In genomic region chr11:121687961-121688566, GRCh38 we compare ENCODE assay signal across 10 cellular contexts.
A peak's percentile ranks its signal among the peaks of the same experiment; 100 is the strongest.
DNase-seq lines count a peak whose midpoint lies in the region; ATAC-seq, FAIRE-seq and TF ChIP-seq lines count a peak whose summit lies in the region.
"Had no signal": no experiment of that assay in that cellular context is flagged by ENCODE, and none has a peak within 500 bp of the region (broad histone marks: within the 10 kb centered on the region; RNA-seq: fewer than 3 reads in every experiment).

No MANE protein-coding gene starts in this region.

- DNase-seq in right cardiac atrium (peak in 1 of 3 donors; percentile 56), cardiac septum (ENCODE audit: low spot score) (no peak), SK-N-SH (no peak), iPS-NIHi7 (ENCODE audit: extremely low spot score) (peak; percentile 50), urothelium cell line (ENCODE audit: low spot score) (peak; percentile 21), foreskin keratinocyte (no peak)
- no peak for DNase-seq in stimulated activated CD4-positive, alpha-beta T cell treated with anti-CD3 and anti-CD28 coated beads, Interleukin-4, amount 100 ng/mL, for 1 hour
- DNase-seq: activated T-cell treated with anti-CD3 and anti-CD28 coated beads, Interleukin-2, amount 50 U/mL, for 24 hours; dermis blood vessel endothelial cell had no signal

- no peaks in the 10 kb centered on the region for H3F3A ChIP-seq in SK-N-SH (replicated peaks; ENCODE audit: insufficient read depth)

- H3K27me3 ChIP-seq in right cardiac atrium (ENCODE audit: control insufficient read depth, insufficient read depth) = no peaks in the 10 kb centered on the region
- no peaks in the 10 kb centered on the region for H3K27me3 ChIP-seq in SK-N-SH (ENCODE audit: insufficient read depth)
- no peaks in the 10 kb centered on the region for H3K27me3 ChIP-seq in foreskin keratinocyte

- CTCF ChIA-PET in SK-N-SH (lab: Yijun Ruan, JAX) = interaction anchor here (1.0 to 1.5 kb wide), 2 partner anchors 14 to 34 kb away, joined by 3 read pairs; no protein-coding TSS in a partner anchor

- no peaks in the 10 kb centered on the region for H3K9me2 ChIP-seq in SK-N-SH

- H3K79me2 ChIP-seq in SK-N-SH (ENCODE audit: insufficient read depth) = no peaks in the 10 kb centered on the region

- no peak for FAIRE-seq in urothelium cell line (lab: Jason Lieb, UNC)

- H3K27ac ChIP-seq in right cardiac atrium (ENCODE audit: low read length) (no peak overlapping the region), SK-N-SH (ENCODE audit: low read depth in 2 of 2, low read length in 1 of 2) (peak overlapping the region in 1 of 2 experiments; percentile 80; a peak in 3 of 4 replicates), foreskin keratinocyte (no peak overlapping the region)

- no peak overlapping the region for H3K4me3 ChIP-seq in right cardiac atrium (ENCODE audit: low read length)
- no peak overlapping the region for H3K4me3 ChIP-seq in SK-N-SH (ENCODE audit: low read depth in 2 of 2, low read length in 1 of 2)

- no peak for TF ChIP-seq CTCF in SK-N-SH (IDR thresholded peaks at IDR 0.05)
- TF ChIP-seq CTCF in foreskin keratinocyte (conservative IDR thresholded peaks at IDR 0.05) = no peak

- no peaks in the 10 kb centered on the region for H3K9me3 ChIP-seq in right cardiac atrium (ENCODE audit: control insufficient read depth, low read length)
- no peaks in the 10 kb centered on the region for H3K9me3 ChIP-seq in SK-N-SH

- no peak for TF ChIP-seq RAD21 in SK-N-SH (IDR thresholded peaks at IDR 0.05; ENCODE audit: low read length)

- no peak overlapping the region for H3K4me2 ChIP-seq in SK-N-SH

- no peak for TF ChIP-seq EP300 in SK-N-SH (IDR thresholded peaks at IDR 0.05; ENCODE audit: borderline replicate concordance in 1 of 2, low read depth in 1 of 2, low read length in 1 of 2)

- no peak overlapping the region for H3K9ac ChIP-seq in SK-N-SH

- POLR2A ChIA-PET in SK-N-SH (lab: Yijun Ruan, JAX) = interaction anchor here (0.6 kb wide), 1 partner anchor 16 kb away, joined by 4 read pairs; no protein-coding TSS in a partner anchor

- no peaks in the 10 kb centered on the region for H3K36me3 ChIP-seq in SK-N-SH (replicated peaks in 1 of 2; ENCODE audit: control insufficient read depth in 1 of 2, insufficient read depth in 2 of 2, low read length in 1 of 2)

- WGBS in right cardiac atrium = 30% methylated on average over 5 of the region's 5 CpGs
- WGBS in SK-N-SH (ENCODE audit: low lambda C conversion rate) = 51% methylated on average over 3 of the region's 5 CpGs

- peak; percentile 45 to 82 for ATAC-seq in right cardiac atrium
- ATAC-seq in GM21526 (IDR thresholded peaks at IDR 0.05; ENCODE audit: low FRiP score, unreplicated experiment) = no peak
- ATAC-seq in foreskin keratinocyte = no peak

- intact Hi-C loops in right cardiac atrium (cut with DNase I) (no loop called here), cardiac septum (cut with DNase I) (no loop called here)

- H3K4me1 ChIP-seq in right cardiac atrium (ENCODE audit: control insufficient read depth, insufficient read depth, low read length) (no peaks in the 10 kb centered on the region), SK-N-SH (ENCODE audit: control insufficient read depth in 1 of 2, insufficient read depth in 2 of 2, low read depth in 1 of 2, low read length in 1 of 2) (peaks cover 0 to 9% of the 10 kb centered on the region in 2 experiments; a peak in 1 of 4 replicates), foreskin keratinocyte (no peaks in the 10 kb centered on the region)

- no peaks in the 10 kb centered on the region for H4K20me1 ChIP-seq in SK-N-SH (ENCODE audit: insufficient read depth)

- 0 out of 2 replicates have a peak overlapping the region, but pooled peaks have one; percentile 33 for H2AFZ ChIP-seq in SK-N-SH (ENCODE audit: low read depth)

TF ChIP-seq in SK-N-SH, 30 proteins besides CTCF, POLR2A, EP300 and RAD21:
- TF ChIP-seq FOXJ3 (CRISPR knock-in tag; IDR thresholded peaks at IDR 0.05) (no peak), TCF12 (IDR thresholded peaks at IDR 0.05) (0 out of 2 replicates have a peak, but pooled peaks have one; percentile 18), YY1 (IDR thresholded peaks at IDR 0.05; ENCODE audit: low read depth) (no peak), GATA2 (CRISPR knock-in tag; IDR thresholded peaks at IDR 0.05) (no peak), SIN3A (IDR thresholded peaks at IDR 0.05; ENCODE audit: borderline replicate concordance, low read depth, low read length) (no peak), NRF1 (IDR thresholded peaks at IDR 0.05; ENCODE audit: low read depth, low read length) (no peak), FOXM1 (IDR thresholded peaks at IDR 0.05; ENCODE audit: low read depth) (no peak), REST (IDR thresholded peaks at IDR 0.05; ENCODE audit: low read depth, low read length) (no peak), MXI1 (IDR thresholded peaks at IDR 0.05; ENCODE audit: low read depth, low read length) (no peak)
- TF ChIP-seq, protein P1, sequence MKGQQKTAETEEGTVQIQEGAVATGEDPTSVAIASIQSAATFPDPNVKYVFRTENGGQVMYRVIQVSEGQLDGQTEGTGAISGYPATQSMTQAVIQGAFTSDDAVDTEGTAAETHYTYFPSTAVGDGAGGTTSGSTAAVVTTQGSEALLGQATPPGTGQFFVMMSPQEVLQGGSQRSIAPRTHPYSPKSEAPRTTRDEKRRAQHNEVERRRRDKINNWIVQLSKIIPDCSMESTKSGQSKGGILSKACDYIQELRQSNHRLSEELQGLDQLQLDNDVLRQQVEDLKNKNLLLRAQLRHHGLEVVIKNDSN (IDR thresholded peaks at IDR 0.05; ENCODE audit: borderline replicate concordance, low read depth) = no peak
- TF ChIP-seq, protein P2, sequence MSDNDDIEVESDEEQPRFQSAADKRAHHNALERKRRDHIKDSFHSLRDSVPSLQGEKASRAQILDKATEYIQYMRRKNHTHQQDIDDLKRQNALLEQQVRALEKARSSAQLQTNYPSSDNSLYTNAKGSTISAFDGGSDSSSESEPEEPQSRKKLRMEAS (IDR thresholded peaks at IDR 0.05; ENCODE audit: low read depth) = 0 out of 2 replicates have a peak, but pooled peaks have one; percentile 39
- TF ChIP-seq, protein P3, sequence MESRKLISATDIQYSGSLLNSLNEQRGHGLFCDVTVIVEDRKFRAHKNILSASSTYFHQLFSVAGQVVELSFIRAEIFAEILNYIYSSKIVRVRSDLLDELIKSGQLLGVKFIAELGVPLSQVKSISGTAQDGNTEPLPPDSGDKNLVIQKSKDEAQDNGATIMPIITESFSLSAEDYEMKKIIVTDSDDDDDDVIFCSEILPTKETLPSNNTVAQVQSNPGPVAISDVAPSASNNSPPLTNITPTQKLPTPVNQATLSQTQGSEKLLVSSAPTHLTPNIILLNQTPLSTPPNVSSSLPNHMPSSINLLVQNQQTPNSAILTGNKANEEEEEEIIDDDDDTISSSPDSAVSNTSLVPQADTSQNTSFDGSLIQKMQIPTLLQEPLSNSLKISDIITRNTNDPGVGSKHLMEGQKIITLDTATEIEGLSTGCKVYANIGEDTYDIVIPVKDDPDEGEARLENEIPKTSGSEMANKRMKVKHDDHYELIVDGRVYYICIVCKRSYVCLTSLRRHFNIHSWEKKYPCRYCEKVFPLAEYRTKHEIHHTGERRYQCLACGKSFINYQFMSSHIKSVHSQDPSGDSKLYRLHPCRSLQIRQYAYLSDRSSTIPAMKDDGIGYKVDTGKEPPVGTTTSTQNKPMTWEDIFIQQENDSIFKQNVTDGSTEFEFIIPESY (IDR thresholded peaks at IDR 0.05; ENCODE audit: borderline replicate concordance, low read depth) = no peak
- TF ChIP-seq, protein P4, sequence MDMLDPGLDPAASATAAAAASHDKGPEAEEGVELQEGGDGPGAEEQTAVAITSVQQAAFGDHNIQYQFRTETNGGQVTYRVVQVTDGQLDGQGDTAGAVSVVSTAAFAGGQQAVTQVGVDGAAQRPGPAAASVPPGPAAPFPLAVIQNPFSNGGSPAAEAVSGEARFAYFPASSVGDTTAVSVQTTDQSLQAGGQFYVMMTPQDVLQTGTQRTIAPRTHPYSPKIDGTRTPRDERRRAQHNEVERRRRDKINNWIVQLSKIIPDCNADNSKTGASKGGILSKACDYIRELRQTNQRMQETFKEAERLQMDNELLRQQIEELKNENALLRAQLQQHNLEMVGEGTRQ (IDR thresholded peaks at IDR 0.05; ENCODE audit: borderline replicate concordance, low read depth, low read length) = no peak
- TF ChIP-seq, protein P5, sequence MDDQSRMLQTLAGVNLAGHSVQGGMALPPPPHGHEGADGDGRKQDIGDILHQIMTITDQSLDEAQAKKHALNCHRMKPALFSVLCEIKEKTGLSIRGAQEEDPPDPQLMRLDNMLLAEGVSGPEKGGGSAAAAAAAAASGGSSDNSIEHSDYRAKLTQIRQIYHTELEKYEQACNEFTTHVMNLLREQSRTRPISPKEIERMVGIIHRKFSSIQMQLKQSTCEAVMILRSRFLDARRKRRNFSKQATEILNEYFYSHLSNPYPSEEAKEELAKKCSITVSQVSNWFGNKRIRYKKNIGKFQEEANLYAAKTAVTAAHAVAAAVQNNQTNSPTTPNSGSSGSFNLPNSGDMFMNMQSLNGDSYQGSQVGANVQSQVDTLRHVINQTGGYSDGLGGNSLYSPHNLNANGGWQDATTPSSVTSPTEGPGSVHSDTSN (IDR thresholded peaks at IDR 0.05) = peak; percentile 41; the same call in 1 of the 2 replicates

Comparison
In these comparisons a context has a peak if more than half of its experiments do, and no peak if none do; other contexts are left out.
1. ATAC-seq: peak in right cardiac atrium (2 of 2); none in GM21526 (single experiment) and foreskin keratinocyte (single experiment).
2. DNase-seq: peak in iPS-NIHi7 (single experiment) and urothelium cell line (single experiment); none in cardiac septum (single experiment), SK-N-SH (single experiment), stimulated activated CD4-positive, alpha-beta T cell treated with anti-CD3 and anti-CD28 coated beads, Interleukin-4, amount 100 ng/mL, for 1 hour (single experiment) and foreskin keratinocyte (0 of 2).